1 cellular context compared by ENCODE assay signal in genomic region chr22:39350803-39351688, GRCh38.
TF ChIP-seq lines count a peak whose summit lies in the region.

No MANE protein-coding gene starts in this region.

TF ChIP-seq in HEK293, 187 proteins besides CTCF, POLR2A, EP300 and RAD21 (continued from another document):
- TF ChIP-seq, protein P1, sequence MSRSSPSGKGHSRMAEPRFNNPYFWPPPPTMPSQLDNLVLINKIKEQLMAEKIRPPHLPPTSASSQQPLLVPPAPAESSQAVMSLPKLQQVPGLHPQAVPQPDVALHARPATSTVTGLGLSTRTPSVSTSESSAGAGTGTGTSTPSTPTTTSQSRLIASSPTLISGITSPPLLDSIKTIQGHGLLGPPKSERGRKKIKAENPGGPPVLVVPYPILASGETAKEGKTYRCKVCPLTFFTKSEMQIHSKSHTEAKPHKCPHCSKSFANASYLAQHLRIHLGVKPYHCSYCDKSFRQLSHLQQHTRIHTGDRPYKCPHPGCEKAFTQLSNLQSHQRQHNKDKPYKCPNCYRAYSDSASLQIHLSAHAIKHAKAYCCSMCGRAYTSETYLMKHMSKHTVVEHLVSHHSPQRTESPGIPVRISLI (tag by site-specific recombination; IDR thresholded peaks at IDR 0.05): no peak
- TF ChIP-seq KLF8 (tag by site-specific recombination; IDR thresholded peaks at IDR 0.05): no peak
- no peak for TF ChIP-seq ZNF571 (tag by site-specific recombination; IDR thresholded peaks at IDR 0.05)
- TF ChIP-seq ZIC2 (tag by site-specific recombination; IDR thresholded peaks at IDR 0.05): peak; percentile 70
- TF ChIP-seq GLIS1 (tag by site-specific recombination; IDR thresholded peaks at IDR 0.05): peak; percentile 20; the same call in 1 of the 2 replicates
